Comparison of ENCODE assay signal across 23 cellular contexts in the genomic region with DNA sequence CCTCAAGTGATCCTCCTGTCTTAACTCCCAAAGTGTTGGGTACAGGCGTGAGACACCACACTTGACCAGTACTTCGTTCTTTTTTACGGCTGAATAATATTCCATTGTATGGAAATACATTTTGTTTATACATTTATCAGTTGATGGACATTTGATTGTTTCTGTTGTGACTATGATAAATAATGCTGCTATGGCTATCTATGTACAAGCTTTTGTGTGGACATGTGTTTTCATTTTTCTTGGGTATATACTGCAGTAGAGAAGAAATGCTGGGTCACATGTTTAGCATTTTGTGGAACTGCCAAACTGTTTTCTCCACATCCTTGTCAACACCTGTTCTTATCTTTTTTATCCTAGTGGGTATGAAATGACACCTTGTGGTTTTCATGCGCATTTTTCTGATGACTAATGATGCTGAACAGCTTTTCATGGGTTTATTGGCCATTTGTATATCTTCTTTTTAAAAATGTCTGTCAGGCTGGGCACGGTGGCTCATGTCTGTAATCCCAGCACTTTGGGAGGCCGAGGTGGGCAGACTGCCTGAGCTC. TPM values are rescaled to one million over a fixed set of nuclear protein-coding genes. Genes with fewer than 3 reads are reported as not detected.
A peak's percentile ranks its signal among the peaks of the same experiment; 100 is the strongest.
DNase-seq lines count a peak whose midpoint lies in the region; ATAC-seq, FAIRE-seq and TF ChIP-seq lines count a peak whose summit lies in the region.
"Had no signal": no experiment of that assay in that cellular context is flagged by ENCODE, and none has a peak within 500 bp of the region (broad histone marks: within the 10 kb centered on the region; RNA-seq: fewer than 3 reads in every experiment).

No MANE protein-coding gene starts in this region.

- no peak overlapping the region for H3K9ac ChIP-seq in K562 (ENCODE audit: insufficient read depth in 1 of 2, low read depth in 2 of 2, low read length in 2 of 2)
- H3K9ac ChIP-seq: BLaER1 had no signal

- H3K27me3 Mint-ChIP-seq in MCF 10A (ENCODE audit: insufficient read depth, unreplicated experiment) = peaks cover 8% of the 10 kb centered on the region
- H3K27me3 Mint-ChIP-seq: activated CD4-positive, alpha-beta T cell treated with anti-CD3 and anti-CD28 coated beads for 36 hours; effector memory CD8-positive, alpha-beta T cell; natural killer cell treated with Interleukin-12 subunit alpha and Interleukin-12 subunit beta and Interleukin-15 and Interleukin-18, amount 100 ng/mL, for 72 hours had no signal

- no peak overlapping the region for H3K4me3 Mint-ChIP-seq in MCF 10A (ENCODE audit: unreplicated experiment)
- H3K4me3 Mint-ChIP-seq: activated CD4-positive, alpha-beta T cell treated with anti-CD3 and anti-CD28 coated beads for 36 hours; effector memory CD8-positive, alpha-beta T cell; natural killer cell treated with Interleukin-12 subunit alpha and Interleukin-12 subunit beta and Interleukin-15 and Interleukin-18, amount 100 ng/mL, for 72 hours; T-cell had no signal

- no peak overlapping the region for H3K27ac Mint-ChIP-seq in MCF 10A (ENCODE audit: low read depth, unreplicated experiment)
- H3K27ac Mint-ChIP-seq: activated CD4-positive, alpha-beta T cell treated with anti-CD3 and anti-CD28 coated beads for 36 hours; activated naive CD4-positive, alpha-beta T cell treated with anti-CD3 and anti-CD28 coated beads, Interleukin-2, amount 50 U/mL, for 72 hours; effector memory CD8-positive, alpha-beta T cell; natural killer cell treated with Interleukin-12 subunit alpha and Interleukin-12 subunit beta and Interleukin-15 and Interleukin-18, amount 100 ng/mL, for 72 hours; T-cell had no signal

- H3K4me3 ChIP-seq in breast epithelium (no peak overlapping the region), K562 (no peak overlapping the region)
- H3K4me3 ChIP-seq: BLaER1, esophagus squamous epithelium, GM12878, right lobe of liver had no signal

- TF ChIP-seq POLR2A in breast epithelium (IDR thresholded peaks at IDR 0.05) (no peak), K562 (conservative IDR thresholded peaks at IDR 0.05) (no peak)

- CTCF ChIA-PET in MCF 10A (lab: Yijun Ruan, JAX) = interaction anchor here (0.6 to 2.5 kb wide), 9 partner anchors 11 to 502 kb away, joined by 3 to 25 read pairs (median 3); no protein-coding TSS in a partner anchor
- CTCF ChIA-PET in K562 (lab: Yijun Ruan, JAX; ENCODE audit: low intra/inter-chr PET ratio) = no interaction called here

- H2AFZ ChIP-seq in K562 (ENCODE audit: low read depth, low read length) = no peak overlapping the region

- TF ChIP-seq CTCF in MCF 10A (IDR thresholded peaks at IDR 0.05; ENCODE audit: unreplicated experiment) = peak; percentile 12
- TF ChIP-seq CTCF in breast epithelium (IDR thresholded peaks at IDR 0.05) = no peak
- TF ChIP-seq CTCF in K562 (IDR thresholded peaks at IDR 0.05 in 2 of 3, conservative IDR thresholded peaks at IDR 0.05 in 1 of 3; ENCODE audit: insufficient read depth in 2 of 3, low read depth in 1 of 3, low read length in 3 of 3) = 0 out of 6 replicates have a peak, but pooled peaks of 1 of the 3 experiments have one; percentile 7

- DNase-seq in MCF 10A (ENCODE audit: unreplicated experiment) (peak; percentile 39), breast epithelium (ENCODE audit: low spot score in 2 of 2) (no peak), NCI-H2107 (lab: John Stamatoyannopoulos, UW) (peak; percentile 8), K562 (ENCODE audit: extremely low read depth in 1 of 4, low spot score in 3 of 4) (no peak), urothelium cell line (ENCODE audit: low spot score) (peak; percentile 3), NCI-H1417 (lab: John Stamatoyannopoulos, UW) (no peak), NK-92 (lab: John Stamatoyannopoulos, UW; ENCODE audit: unreplicated experiment) (no peak), AG08395 (ENCODE audit: low spot score) (no peak)
- DNase-seq: activated CD4-positive, alpha-beta T cell treated with anti-CD3 and anti-CD28 coated beads for 36 hours; effector memory CD8-positive, alpha-beta T cell; esophagus squamous epithelium; NCI-H1436; right lobe of liver; stimulated activated CD4-positive, alpha-beta T cell treated with anti-CD3 and anti-CD28 coated beads, Interleukin-15, amount 100 ng/mL, for 24 hours; T-cell had no signal

- H3K27me3 ChIP-seq in breast epithelium = peaks cover 0 to 12% of the 10 kb centered on the region in 2 donors
- no peaks in the 10 kb centered on the region for H3K27me3 ChIP-seq in K562 (ENCODE audit: control insufficient read depth in 2 of 2, insufficient read depth in 2 of 2, low read length in 2 of 2)
- H3K27me3 ChIP-seq: BLaER1, esophagus squamous epithelium, right lobe of liver had no signal

- POLR2A ChIA-PET in MCF 10A (lab: Yijun Ruan, JAX) = interaction anchor here (0.5 to 2.5 kb wide), 3 partner anchors 16 to 37 kb away, joined by 3 to 19 read pairs (median 3); a partner anchor contains a TSS
- POLR2A ChIA-PET in K562 (lab: Yijun Ruan, JAX) = no interaction called here

- H3K36me3 Mint-ChIP-seq in MCF 10A (ENCODE audit: insufficient read depth, unreplicated experiment) = no peaks in the 10 kb centered on the region
- H3K36me3 Mint-ChIP-seq: activated naive CD4-positive, alpha-beta T cell treated with anti-CD3 and anti-CD28 coated beads, Interleukin-2, amount 50 U/mL, for 72 hours; natural killer cell treated with Interleukin-12 subunit alpha and Interleukin-12 subunit beta and Interleukin-15 and Interleukin-18, amount 100 ng/mL, for 72 hours; T-cell had no signal

- no peak overlapping the region for H3K27ac ChIP-seq in breast epithelium
- H3K27ac ChIP-seq in K562 (ENCODE audit: extremely low read depth, low read depth, low read length) = no peak overlapping the region
- H3K27ac ChIP-seq: BLaER1, esophagus squamous epithelium, right lobe of liver had no signal

- FAIRE-seq in K562 (lab: Jason Lieb, UNC) = peak; percentile 11
- FAIRE-seq in urothelium cell line (lab: Jason Lieb, UNC) = no peak
- FAIRE-seq: A204.1, D721Med, GM12878, GM19239 had no signal

- no peaks in the 10 kb centered on the region for H3K9me3 Mint-ChIP-seq in MCF 10A (ENCODE audit: unreplicated experiment)
- H3K9me3 Mint-ChIP-seq: activated naive CD4-positive, alpha-beta T cell treated with anti-CD3 and anti-CD28 coated beads, Interleukin-2, amount 50 U/mL, for 72 hours; effector memory CD8-positive, alpha-beta T cell; natural killer cell treated with Interleukin-12 subunit alpha and Interleukin-12 subunit beta and Interleukin-15 and Interleukin-18, amount 100 ng/mL, for 72 hours; T-cell had no signal

- H3K4me1 ChIP-seq in breast epithelium (no peaks in the 10 kb centered on the region), K562 (replicated peaks in 1 of 2; ENCODE audit: control insufficient read depth in 2 of 2, insufficient read depth in 2 of 2, low read length in 2 of 2) (no peaks in the 10 kb centered on the region)
- H3K4me1 ChIP-seq: BLaER1, esophagus squamous epithelium, right lobe of liver had no signal

- intact Hi-C loops in MCF 10A (cut with micrococcal nuclease) = loop anchor here (1.0 to 2.0 kb wide), 2 partner anchors 38 to 64 kb away; no protein-coding TSS in a partner anchor
- intact Hi-C loops in breast epithelium (cut with DNase I; ENCODE audit: low total_unique reads) = no loop called here
- intact Hi-C loops in K562 (cut with micrococcal nuclease) = no loop called here

- WGBS in K562 (ENCODE audit: insufficient coverage, low coverage, missing lambda C conversion rate) = 25% methylated on average over 6 of the region's 6 CpGs

- H4K20me1 ChIP-seq in K562 (replicated peaks; ENCODE audit: control insufficient read depth, insufficient read depth, low read length) = no peaks in the 10 kb centered on the region
- H4K20me1 ChIP-seq: BLaER1 had no signal

- H3K79me2 ChIP-seq in K562 (ENCODE audit: control insufficient read depth, insufficient read depth, low read length) = no peaks in the 10 kb centered on the region

- TF ChIP-seq RAD21 in K562 (CRISPR knock-in tag; conservative IDR thresholded peaks at IDR 0.05 in 1 of 2, IDR thresholded peaks at IDR 0.05 in 1 of 2) = no peak

- H3K36me3 ChIP-seq in breast epithelium (no peaks in the 10 kb centered on the region), K562 (ENCODE audit: control insufficient read depth, insufficient read depth, low read length) (no peaks in the 10 kb centered on the region)
- H3K36me3 ChIP-seq: BLaER1, esophagus squamous epithelium, right lobe of liver had no signal

- TF ChIP-seq EP300 in K562 (IDR thresholded peaks at IDR 0.05; ENCODE audit: low read length) = no peak

- in situ Hi-C loops in K562 (cut with MboI) = no loop called here

- H3K9me3 ChIP-seq in breast epithelium (no peaks in the 10 kb centered on the region), K562 (replicated peaks; ENCODE audit: control insufficient read depth, insufficient read depth, low read depth, low read length) (no peaks in the 10 kb centered on the region)
- H3K9me3 ChIP-seq: BLaER1, esophagus squamous epithelium, right lobe of liver had no signal

- no peaks in the 10 kb centered on the region for H3K9me1 ChIP-seq in K562 (ENCODE audit: control insufficient read depth, insufficient read depth, low read length)

- H3K4me2 ChIP-seq in K562 (ENCODE audit: insufficient read depth, low read length) = no peak overlapping the region
- H3K4me2 ChIP-seq: BLaER1 had no signal

- peaks cover 6% of the 10 kb centered on the region for H3K4me1 Mint-ChIP-seq in MCF 10A (ENCODE audit: insufficient read depth, unreplicated experiment)
- H3K4me1 Mint-ChIP-seq: activated CD4-positive, alpha-beta T cell treated with anti-CD3 and anti-CD28 coated beads for 36 hours; T-cell had no signal

- no peak for ATAC-seq in K562
- ATAC-seq: activated CD4-positive, alpha-beta T cell treated with anti-CD3 and anti-CD28 coated beads for 36 hours; effector memory CD8-positive, alpha-beta T cell; GM12878; left lobe of liver; natural killer cell treated with Interleukin-12 subunit alpha and Interleukin-12 subunit beta and Interleukin-15 and Interleukin-18, amount 100 ng/mL, for 72 hours; T-cell had no signal

- BruUV-seq in MCF 10A (replicated peaks; lab: Mats Ljungman, UMichigan) (no TSS peak), K562 (replicated peaks; lab: Mats Ljungman, UMichigan) (no TSS peak)

RNA-seq across cellular contexts. Expression of a gene that starts 37.3 kb away (rescaled TPM):
- total RNA-seq in MCF 10A (2022) (582 and 687 TPM in 2 replicates), breast epithelium (1,000 to 10,000 TPM in 2 of 3 donors, 100 to 1,000 TPM in 1; 980 to 1,359 (median 1,246) TPM), K562 (2014; rRNA removed) (48.7 and 53.2 TPM in 2 replicates), K562 (2014; rRNA removed; fragmentation: Illumina TruSeq; extraction: Trizol) (71.1 and 71.9 TPM in 2 replicates), K562 (2015; rRNA removed; fragmentation: Illumina TruSeq; extraction: Trizol) (43.7 and 47.4 TPM in 2 replicates), K562 (2021) (49.2 and 51.8 TPM in 2 replicates)
- total RNA-seq in K562 (2011; cell fraction: chromatin; rRNA removed; ENCODE audit: low replicate concordance) = 146 and 240 TPM in 2 replicates
- 107 and 113 TPM in 2 replicates for total RNA-seq in K562 (2011; cell fraction: nucleolus; rRNA removed)
- 145 and 181 TPM in 2 replicates for total RNA-seq in K562 (2011; cell fraction: nucleoplasm; rRNA removed)
- polyA plus RNA-seq in K562 (2011; rRNA removed) (160 and 169 TPM in 2 replicates), K562 (2014; fragmentation: Illumina TruSeq; extraction: Trizol) (66.1 and 74.1 TPM in 2 replicates), K562 (2014; fragmentation: Nextera tagmentation; extraction: Ambion mirVana) (100 to 1,000 TPM; 161 to 194 TPM), K562 (2014; rRNA removed) (77.6 and 94.7 TPM in 2 replicates)
- polyA plus RNA-seq in K562 (2011; cell fraction: cytosol; rRNA removed) = 24.1 and 90.3 TPM in 2 replicates
- 354 and 641 TPM in 2 replicates for polyA plus RNA-seq in K562 (2011; cell fraction: nucleus; rRNA removed)
- polyA plus RNA-seq in K562 (2012) = 60.7 and 194 TPM in 2 replicates
- polyA minus RNA-seq in K562 (2011; rRNA and poly(A)+ RNA removed) = 51.7 and 72.1 TPM in 2 replicates
- polyA minus RNA-seq in K562 (2011; cell fraction: cytosol; rRNA and poly(A)+ RNA removed) = 17.5 and 19.9 TPM in 2 replicates
- polyA minus RNA-seq in K562 (2011; cell fraction: nucleus; rRNA and poly(A)+ RNA removed) = 59.4 and 128 TPM in 2 replicates

Comparison
In these comparisons a context has a peak if more than half of its experiments do, and no peak if none do; other contexts are left out.
1. DNase-seq: peak in MCF 10A (single experiment), NCI-H2107 (single experiment) and urothelium cell line (single experiment); none in breast epithelium (0 of 2), K562 (0 of 4), NCI-H1417 (0 of 3), NK-92 (single experiment) and AG08395 (single experiment).